10 cellular contexts compared by ENCODE assay signal in the genomic region with DNA sequence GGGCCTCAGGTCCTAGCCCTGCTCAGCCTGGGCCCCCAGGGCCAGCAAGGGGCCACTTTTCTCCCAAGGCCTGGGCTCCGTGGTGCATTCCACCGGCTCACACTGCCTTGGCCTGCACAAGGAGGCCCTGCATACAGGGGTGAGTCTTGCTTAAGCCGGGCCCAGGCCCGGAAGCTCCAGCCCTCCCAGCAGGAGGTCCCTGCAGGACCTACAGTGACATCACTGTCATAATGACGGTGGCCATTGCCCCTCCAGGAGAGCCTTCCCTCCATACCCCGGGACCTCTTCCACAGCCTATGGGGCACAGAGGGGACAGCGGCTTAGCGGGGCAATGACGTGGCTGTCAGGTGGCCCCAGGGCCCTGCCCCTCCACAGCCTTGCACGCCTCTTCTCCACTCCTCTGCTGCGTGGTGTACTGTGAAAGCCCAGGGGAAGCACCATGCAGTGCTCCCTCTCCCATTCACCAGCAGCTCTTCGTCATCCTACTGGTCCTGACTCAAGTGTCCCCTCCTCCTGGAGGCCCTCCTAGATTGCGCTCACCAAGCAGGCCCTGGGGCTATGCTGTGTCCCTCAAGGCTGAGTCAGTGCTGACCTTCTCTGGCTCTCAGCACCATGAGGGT. TPM values are rescaled to one million over a fixed set of nuclear protein-coding genes. Genes with fewer than 3 reads are reported as not detected.
DNase-seq lines count a peak whose midpoint lies in the region; ATAC-seq and TF ChIP-seq lines count a peak whose summit lies in the region.
"Had no signal": no experiment of that assay in that cellular context is flagged by ENCODE, and none has a peak within 500 bp of the region (broad histone marks: within the 10 kb centered on the region; RNA-seq: fewer than 3 reads in every experiment).

No MANE protein-coding gene starts in this region.

- H3K9me3 ChIP-seq in esophagus (ENCODE audit: control insufficient read depth in 2 of 2, insufficient read depth in 1 of 2, low read depth in 1 of 2, low read length in 1 of 2) (no peaks in the 10 kb centered on the region), spleen (no peaks in the 10 kb centered on the region)

- H3K9me3 Mint-ChIP-seq in T-helper 1 cell treated with Interleukin-12 subunit alpha and Interleukin-12 subunit beta and Interleukin-4 antibody, amounts not matched to agents 30 μg/mL and 1 μg/mL, for 36 hours: no peaks in the 10 kb centered on the region

- no peak for TF ChIP-seq CTCF in spleen (IDR thresholded peaks at IDR 0.05 in 8 of 11, conservative IDR thresholded peaks at IDR 0.05 in 3 of 11)

- H3K27me3 ChIP-seq in esophagus (ENCODE audit: control insufficient read depth in 1 of 2, insufficient read depth in 2 of 2, low read length in 2 of 2) (no peaks in the 10 kb centered on the region), spleen (replicated peaks in 1 of 7) (no peaks in the 10 kb centered on the region)

- H3K36me3 ChIP-seq in esophagus (ENCODE audit: control insufficient read depth in 2 of 2, insufficient read depth in 2 of 2, low read length in 1 of 2): no peaks in the 10 kb centered on the region
- H3K36me3 ChIP-seq in spleen: peaks cover 0 to 15% (median 0%) of the 10 kb centered on the region in 6 donors

- intact Hi-C loops in spleen (cut with DNase I; ENCODE audit: low total_unique reads): no loop called here

- H3K4me1 ChIP-seq in esophagus (ENCODE audit: control insufficient read depth in 2 of 2, insufficient read depth in 2 of 2, low read length in 1 of 2): peaks cover 8 to 34% of the 10 kb centered on the region in 2 donors
- H3K4me1 ChIP-seq in spleen: peaks cover 41 to 67% (median 53%) of the 10 kb centered on the region in 6 donors

- no peak for TF ChIP-seq POLR2A in spleen (IDR thresholded peaks at IDR 0.05)

- 80 to 89% methylated on average over 13 of the region's 13 CpGs for WGBS in esophagus, 2 donors
- 65 to 89% (median 83%) methylated on average over 11 to 13 of the region's 13 CpGs for WGBS in spleen, 5 donors

- no peak for DNase-seq in T-helper 1 cell
- DNase-seq in activated CD4-positive, alpha-beta T cell treated with anti-CD3 and anti-CD28 coated beads, Interleukin-2, amount 50 U/mL, for 48 hours: peak; percentile 48 to 57
- no peak for DNase-seq in spleen
- DNase-seq in cerebellum (ENCODE audit: low spot score): no peak
- DNase-seq in nucleus accumbens (lab: John Stamatoyannopoulos, UW): no peak

- H3K27ac Mint-ChIP-seq in T-helper 1 cell treated with Interleukin-12 subunit alpha and Interleukin-12 subunit beta and Interleukin-4 antibody, amounts not matched to agents 30 μg/mL and 1 μg/mL, for 36 hours: peak overlapping the region; percentile 99

- H3K27me3 Mint-ChIP-seq in T-helper 1 cell treated with Interleukin-12 subunit alpha and Interleukin-12 subunit beta and Interleukin-4 antibody, amounts not matched to agents 30 μg/mL and 1 μg/mL, for 36 hours (ENCODE audit: low read depth): no peaks in the 10 kb centered on the region

- no peak for ATAC-seq in GM19351 (IDR thresholded peaks at IDR 0.05; ENCODE audit: unreplicated experiment)

- peaks cover 50% of the 10 kb centered on the region for H3K4me1 Mint-ChIP-seq in T-helper 1 cell treated with Interleukin-12 subunit alpha and Interleukin-12 subunit beta and Interleukin-4 antibody, amounts not matched to agents 30 μg/mL and 1 μg/mL, for 36 hours (ENCODE audit: low read depth)

- peaks cover 20% of the 10 kb centered on the region for H3K36me3 Mint-ChIP-seq in T-helper 1 cell treated with Interleukin-12 subunit alpha and Interleukin-12 subunit beta and Interleukin-4 antibody, amounts not matched to agents 30 μg/mL and 1 μg/mL, for 36 hours (ENCODE audit: low read depth)

- H3K4me3 ChIP-seq in esophagus (ENCODE audit: low read depth in 1 of 2, low read length in 2 of 2) (no peak overlapping the region), spleen (no peak overlapping the region)
- H3K4me3 ChIP-seq: SK-N-MC had no signal

- H3K27ac ChIP-seq in esophagus (ENCODE audit: low read depth in 2 of 2, low read length in 1 of 2) (peak overlapping the region; percentile 62), spleen (peak overlapping the region in 7 of 8 donors; percentile 68 to 90 (median 82))
- H3K27ac ChIP-seq: 22Rv1, SK-N-MC had no signal

- peak overlapping the region; percentile 98 for H3K4me3 Mint-ChIP-seq in T-helper 1 cell treated with Interleukin-12 subunit alpha and Interleukin-12 subunit beta and Interleukin-4 antibody, amounts not matched to agents 30 μg/mL and 1 μg/mL, for 36 hours

RNA-seq across cellular contexts. Expression of a gene that starts 32.3 kb away (rescaled TPM):
- 1 to 10 TPM; 2.0 to 4.0 TPM for polyA plus RNA-seq in esophagus
- 10 to 100 TPM in 6 of 7 donors, 1 to 10 TPM in 1; 9.0 to 29.2 (median 14.5) TPM for total RNA-seq in spleen
- polyA plus RNA-seq in spleen: 1 to 10 TPM; 1.6 to 2.4 (median 1.7) TPM
- total RNA-seq in cerebellum: 74.6 TPM

Comparison
In these comparisons a context has a peak if more than half of its experiments do, and no peak if none do; other contexts are left out.
1. DNase-seq: peak in activated CD4-positive, alpha-beta T cell treated with anti-CD3 and anti-CD28 coated beads, Interleukin-2, amount 50 U/mL, for 48 hours (2 of 2); none in T-helper 1 cell (0 of 5), spleen (single experiment), cerebellum (single experiment) and nucleus accumbens (0 of 56).